18 cellular contexts compared by ENCODE assay signal in the genomic region with DNA sequence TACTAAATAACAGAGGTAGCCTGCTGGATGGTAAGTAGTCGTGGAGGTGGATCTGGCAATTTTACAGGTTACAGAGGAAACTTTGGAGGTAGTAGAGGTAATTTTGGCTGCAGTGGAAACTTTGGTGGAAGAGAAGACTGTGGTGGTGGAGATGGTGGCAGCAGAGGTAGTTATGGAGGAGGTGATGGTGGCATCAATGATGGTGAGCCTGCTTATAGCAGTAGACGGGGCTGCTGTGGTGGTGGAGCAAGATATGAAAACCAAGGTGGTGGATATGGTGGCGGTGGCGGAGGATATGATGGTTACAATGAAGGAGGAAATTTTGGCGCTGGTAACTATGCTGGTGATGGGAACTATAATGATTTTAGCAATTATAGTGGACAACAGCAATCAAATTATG. TPM values are rescaled to one million over a fixed set of nuclear protein-coding genes. Genes with fewer than 3 reads are reported as not detected.
"Had no signal": no experiment of that assay in that cellular context is flagged by ENCODE, and none has a peak within 500 bp of the region (broad histone marks: within the 10 kb centered on the region; RNA-seq: fewer than 3 reads in every experiment).

No MANE protein-coding gene starts in this region.

- H3K4me1 ChIP-seq: testis had no signal

- H3K27ac Mint-ChIP-seq: activated naive CD4-positive, alpha-beta T cell treated with anti-CD3 and anti-CD28 coated beads, Interleukin-2, amount 50 U/mL, for 24 hours; activated T-helper 2 cell treated with anti-CD3 and anti-CD28 coated beads, Interferon-gamma antibody, Interleukin-2, Interleukin-4, amounts not matched to agents 10 μg/mL and 5 μg/mL and 100 μg/mL, durations not matched to agents 14 hours and 24 hours and 36 hours; progenitor cell of endocrine pancreas had no signal

- H3K4me3 ChIP-seq: SK-N-MC, stomach, testis, upper lobe of left lung had no signal

- H3K9me3 Mint-ChIP-seq: activated naive CD4-positive, alpha-beta T cell treated with anti-CD3 and anti-CD28 coated beads, Interleukin-2, amount 50 U/mL, for 24 hours; activated T-helper 2 cell treated with anti-CD3 and anti-CD28 coated beads, Interferon-gamma antibody, Interleukin-2, Interleukin-4, amounts not matched to agents 10 μg/mL and 5 μg/mL and 100 μg/mL, durations not matched to agents 14 hours and 24 hours and 36 hours had no signal

- DNase-seq: anterior cingulate cortex; cerebellar nuclear complex; effector memory CD4-positive, alpha-beta T cell; foreskin melanocyte; mesendoderm; right cardiac atrium; small intestine; stimulated activated CD4-positive, alpha-beta T cell treated with anti-CD3 and anti-CD28 coated beads, Interleukin-4, amount 100 ng/mL, for 24 hours; stomach; T-helper 1 cell; testis; upper lobe of left lung; WERI-Rb-1 had no signal

- H3K9me3 ChIP-seq: stomach, testis, upper lobe of left lung had no signal

- H3K27me3 ChIP-seq: stomach, testis, upper lobe of left lung had no signal

- ATAC-seq: right cardiac atrium had no signal

- H3K27ac ChIP-seq: SK-N-MC, stomach, testis, upper lobe of left lung, WERI-Rb-1 had no signal

- H3K27me3 Mint-ChIP-seq: activated naive CD4-positive, alpha-beta T cell treated with anti-CD3 and anti-CD28 coated beads, Interleukin-2, amount 50 U/mL, for 24 hours; progenitor cell of endocrine pancreas had no signal

- H3K36me3 ChIP-seq: upper lobe of left lung, WERI-Rb-1 had no signal

- H3K4me3 Mint-ChIP-seq: activated naive CD4-positive, alpha-beta T cell treated with anti-CD3 and anti-CD28 coated beads, Interleukin-2, amount 50 U/mL, for 24 hours had no signal

RNA-seq across cellular contexts. Expression of gene SLA2, which starts 25.1 kb away (rescaled TPM):
- total RNA-seq: fibroblast of lung had no signal
